In genomic region chr22:40387758-40388157, GRCh38 we compare ENCODE assay signal across 14 cellular contexts. TPM values are rescaled to one million over a fixed set of nuclear protein-coding genes. Genes with fewer than 3 reads are reported as not detected.
DNase-seq lines count a peak whose midpoint lies in the region; TF ChIP-seq lines count a peak whose summit lies in the region.
"Had no signal": no experiment of that assay in that cellular context is flagged by ENCODE, and none has a peak within 500 bp of the region (broad histone marks: within the 10 kb centered on the region; RNA-seq: fewer than 3 reads in every experiment).

No MANE protein-coding gene starts in this region.

- H3K4me3 Mint-ChIP-seq in T-helper 1 cell treated with Interleukin-12 subunit alpha and Interleukin-12 subunit beta and Interleukin-4 antibody, amounts not matched to agents 30 μg/mL and 1 μg/mL, for 36 hours = no peak overlapping the region
- H3K4me3 Mint-ChIP-seq: effector memory CD8-positive, alpha-beta T cell had no signal

- peaks cover 19% of the 10 kb centered on the region for H3K36me3 Mint-ChIP-seq in T-helper 1 cell treated with Interleukin-12 subunit alpha and Interleukin-12 subunit beta and Interleukin-4 antibody, amounts not matched to agents 30 μg/mL and 1 μg/mL, for 36 hours (ENCODE audit: low read depth)

- intact Hi-C loops in PC-9 (cut with micrococcal nuclease; ENCODE audit: unreplicated experiment) (no loop called here), stomach (cut with DNase I; ENCODE audit: low total_unique reads) (no loop called here)

- H3F3A ChIP-seq in PC-9 (ENCODE audit: insufficient read depth, low read depth) = peaks cover 5% of the 10 kb centered on the region; the same call in 1 of the 2 replicates

- no peaks in the 10 kb centered on the region; the same call in 1 of the 2 replicates for H4K20me1 ChIP-seq in PC-9 (ENCODE audit: insufficient read depth)

- H3K27ac ChIP-seq in PC-9 (peak overlapping the region; percentile 16; the same call in 1 of the 2 replicates), stomach (peak overlapping the region; percentile 82 to 87 (median 86))
- H3K27ac ChIP-seq: brain microvascular endothelial cell had no signal

- H3K9me3 ChIP-seq in PC-9 (ENCODE audit: insufficient read depth, low read depth) (no peaks in the 10 kb centered on the region), stomach (no peaks in the 10 kb centered on the region)

- TF ChIP-seq POLR2A in stomach (IDR thresholded peaks at IDR 0.05) = peak in 1 of 4 donors; percentile 40

- DNase-seq in T-helper 1 cell = no peak
- DNase-seq in PC-9 = peak in 1 of 2 experiments; percentile 58
- peak; percentile 57 for DNase-seq in left kidney (ENCODE audit: low read depth, low spot score)
- peak; percentile 82 for DNase-seq in stomach
- no peak for DNase-seq in DMS 273 treated with DMSO at 0.1 percent for 48 hours (lab: John Stamatoyannopoulos, UW)
- no peak for DNase-seq in germinal center (ENCODE audit: low spot score)
- no peak for DNase-seq in stimulated activated CD4-positive, alpha-beta T cell treated with anti-CD3 and anti-CD28 coated beads, Interleukin-4, amount 100 ng/mL, for 1 hour
- DNase-seq: activated effector memory CD4-positive, alpha-beta T cell treated with anti-CD3 and anti-CD28 coated beads, Interleukin-2, amount 50 U/mL, for 16 hours; brain microvascular endothelial cell; effector memory CD8-positive, alpha-beta T cell; glutamatergic neuron; NCI-H226 had no signal

- TF ChIP-seq EP300 in stomach (IDR thresholded peaks at IDR 0.05) = no peak

- 0 out of 2 replicates have a peak, but pooled peaks cover 10% of the 10 kb centered on the region for H3K4me1 ChIP-seq in PC-9 (replicated peaks; ENCODE audit: insufficient read depth)
- H3K4me1 ChIP-seq in stomach = peaks cover 23 to 86% (median 40%) of the 10 kb centered on the region in 4 donors

- CTCF ChIA-PET in PC-9 (lab: Charles Lee) = no interaction called here

- H3K79me2 ChIP-seq in PC-9 (ENCODE audit: low read depth) = no peaks in the 10 kb centered on the region; the same call in none of the 2 replicates

- H3K27me3 ChIP-seq in PC-9 (ENCODE audit: insufficient read depth, low read depth) (no peaks in the 10 kb centered on the region), stomach (no peaks in the 10 kb centered on the region)
- H3K27me3 ChIP-seq: brain microvascular endothelial cell had no signal

- H3K36me3 ChIP-seq in PC-9 (ENCODE audit: low read depth) (no peaks in the 10 kb centered on the region), stomach (no peaks in the 10 kb centered on the region)
- H3K36me3 ChIP-seq: brain microvascular endothelial cell had no signal

- H3K9me3 Mint-ChIP-seq in T-helper 1 cell treated with Interleukin-12 subunit alpha and Interleukin-12 subunit beta and Interleukin-4 antibody, amounts not matched to agents 30 μg/mL and 1 μg/mL, for 36 hours = no peaks in the 10 kb centered on the region
- H3K9me3 Mint-ChIP-seq: effector memory CD8-positive, alpha-beta T cell had no signal

- 38 to 63% (median 48%) methylated on average over 5 of the region's 5 CpGs for WGBS in stomach, 5 donors

- TF ChIP-seq CTCF in PC-9 (conservative IDR thresholded peaks at IDR 0.05) (no peak), stomach (IDR thresholded peaks at IDR 0.05) (no peak)

- H3K4me2 ChIP-seq in PC-9 = no peak overlapping the region
- H3K4me2 ChIP-seq: smooth muscle cell had no signal

- H3K27me3 Mint-ChIP-seq in T-helper 1 cell treated with Interleukin-12 subunit alpha and Interleukin-12 subunit beta and Interleukin-4 antibody, amounts not matched to agents 30 μg/mL and 1 μg/mL, for 36 hours (ENCODE audit: low read depth) = no peaks in the 10 kb centered on the region
- H3K27me3 Mint-ChIP-seq: effector memory CD8-positive, alpha-beta T cell had no signal

- H3K9me2 ChIP-seq in PC-9 (ENCODE audit: insufficient read depth) = no peaks in the 10 kb centered on the region

- H3K4me3 ChIP-seq in PC-9 (no peak overlapping the region), stomach (no peak overlapping the region)
- H3K4me3 ChIP-seq: smooth muscle cell had no signal

- POLR2A ChIA-PET in PC-9 (lab: Charles Lee; ENCODE audit: unreplicated experiment) = no interaction called here

- BruUV-seq in PC-9 (replicated peaks; lab: Mats Ljungman, UMichigan) = no TSS peak

- H2AFZ ChIP-seq in PC-9 = no peak overlapping the region

- peak overlapping the region; percentile 13 for H3K27ac Mint-ChIP-seq in T-helper 1 cell treated with Interleukin-12 subunit alpha and Interleukin-12 subunit beta and Interleukin-4 antibody, amounts not matched to agents 30 μg/mL and 1 μg/mL, for 36 hours

- peaks cover 39% of the 10 kb centered on the region for H3K4me1 Mint-ChIP-seq in T-helper 1 cell treated with Interleukin-12 subunit alpha and Interleukin-12 subunit beta and Interleukin-4 antibody, amounts not matched to agents 30 μg/mL and 1 μg/mL, for 36 hours (ENCODE audit: low read depth)

RNA-seq across cellular contexts. Expression of gene SGSM3, which starts 17.4 kb away (rescaled TPM):
- 90.4 and 99.4 TPM in 2 replicates for total RNA-seq in PC-9 (2021)
- total RNA-seq in stomach = 100 to 1,000 TPM; 109 to 503 (median 285) TPM
- polyA plus RNA-seq in stomach = 100 to 1,000 TPM; 142 to 187 (median 147) TPM

RNA-seq across cellular contexts. Expression of gene ADSL, which starts 41.5 kb away (rescaled TPM):
- total RNA-seq in PC-9 (2021) (56.2 and 66.2 TPM in 2 replicates), stomach (100 to 1,000 TPM in 1 of 5 donors, 10 to 100 TPM in 4; 17.0 to 167 (median 27.8) TPM)
- 10 to 100 TPM; 33.9 to 39.4 (median 39.3) TPM for polyA plus RNA-seq in stomach

Comparison
In these comparisons a context has a peak if more than half of its experiments do, and no peak if none do; other contexts are left out.
1. DNase-seq: peak in left kidney (single experiment) and stomach (single experiment); none in T-helper 1 cell (0 of 5), DMS 273 treated with DMSO at 0.1 percent for 48 hours (single experiment), germinal center (single experiment) and stimulated activated CD4-positive, alpha-beta T cell treated with anti-CD3 and anti-CD28 coated beads, Interleukin-4, amount 100 ng/mL, for 1 hour (single experiment).